ENCODE assay signal across 37 cellular contexts in genomic region chr16:17817943-17818342, GRCh38.
"Had no signal": no experiment of that assay in that cellular context is flagged by ENCODE, and none has a peak within 500 bp of the region (broad histone marks: within the 10 kb centered on the region; RNA-seq: fewer than 3 reads in every experiment).

No MANE protein-coding gene starts in this region.

- H3K4me1 Mint-ChIP-seq: activated CD4-positive, alpha-beta memory T cell treated with anti-CD3 and anti-CD28 coated beads, Interleukin-2, amount 10 ng/mL, durations not matched to agents 7 days and 5 days; activated CD4-positive, alpha-beta T cell treated with anti-CD3 and anti-CD28 coated beads for 36 hours; activated CD4-positive, alpha-beta T cell treated with anti-CD3 and anti-CD28 coated beads, Interleukin-2, amount 10 ng/mL, durations not matched to agents 7 days and 5 days; activated CD8-positive, alpha-beta memory T cell treated with anti-CD3 and anti-CD28 coated beads, Interleukin-2, amount 10 ng/mL, durations not matched to agents 7 days and 5 days; activated naive CD8-positive, alpha-beta T cell treated with anti-CD3 and anti-CD28 coated beads for 36 hours; activated T-helper 17 cell treated with anti-CD3 and anti-CD28 coated beads, Interleukin-2, amount 50 U/mL, for 72 hours had no signal

- FAIRE-seq: astrocyte, TTC549 had no signal

- H3K9me3 ChIP-seq: adrenal gland had no signal

- H3K27me3 Mint-ChIP-seq: activated CD4-positive, alpha-beta memory T cell treated with anti-CD3 and anti-CD28 coated beads, Interleukin-2, amount 10 ng/mL, durations not matched to agents 7 days and 5 days; activated CD4-positive, alpha-beta T cell treated with anti-CD3 and anti-CD28 coated beads, Interleukin-2, amount 10 ng/mL, durations not matched to agents 7 days and 5 days; activated CD8-positive, alpha-beta memory T cell treated with anti-CD3 and anti-CD28 coated beads, Interleukin-2, amount 10 ng/mL, durations not matched to agents 7 days and 5 days had no signal

- H3K27me3 ChIP-seq: adrenal gland, body of pancreas, brain microvascular endothelial cell, breast epithelium had no signal

- H3K27ac ChIP-seq: adrenal gland, body of pancreas, brain microvascular endothelial cell, breast epithelium, VCaP had no signal

- H3K36me3 Mint-ChIP-seq: activated CD8-positive, alpha-beta memory T cell treated with anti-CD3 and anti-CD28 coated beads, Interleukin-2, amount 10 ng/mL, durations not matched to agents 7 days and 5 days had no signal

- H3K36me3 ChIP-seq: adrenal gland, brain microvascular endothelial cell, breast epithelium had no signal

- H3K27ac Mint-ChIP-seq: activated CD4-positive, alpha-beta memory T cell treated with anti-CD3 and anti-CD28 coated beads, Interleukin-2, amount 10 ng/mL, durations not matched to agents 7 days and 5 days; activated CD4-positive, alpha-beta T cell treated with anti-CD3 and anti-CD28 coated beads for 36 hours; activated CD4-positive, alpha-beta T cell treated with anti-CD3 and anti-CD28 coated beads, Interleukin-2, amount 10 ng/mL, durations not matched to agents 7 days and 5 days; activated CD8-positive, alpha-beta memory T cell treated with anti-CD3 and anti-CD28 coated beads, Interleukin-2, amount 10 ng/mL, durations not matched to agents 7 days and 5 days; activated CD8-positive, alpha-beta T cell treated with anti-CD3 and anti-CD28 coated beads, Interleukin-2, amount 10 ng/mL, durations not matched to agents 7 days and 5 days; activated naive CD4-positive, alpha-beta T cell treated with anti-CD3 and anti-CD28 coated beads for 36 hours; activated naive CD4-positive, alpha-beta T cell treated with anti-CD3 and anti-CD28 coated beads, Interleukin-2, amount 50 U/mL, for 72 hours; activated naive CD8-positive, alpha-beta T cell treated with anti-CD3 and anti-CD28 coated beads for 36 hours; activated T-cell treated with anti-CD3 and anti-CD28 coated beads, Interleukin-2, amount 50 U/mL, for 72 hours; activated T-helper 1 cell treated with anti-CD3 and anti-CD28 coated beads, Interleukin-12 subunit alpha, Interleukin-12 subunit beta, Interleukin-2, Interleukin-4 antibody, amounts not matched to agents 30 ng/mL and 10 ng/mL and 1 ng/mL, durations not matched to agents 14 hours and 24 hours and 36 hours; activated T-helper 17 cell treated with anti-CD3 and anti-CD28 coated beads, Interleukin-2, amount 50 U/mL, for 72 hours; T-helper 1 cell treated with Interleukin-12 subunit alpha and Interleukin-12 subunit beta and Interleukin-4 antibody, amounts not matched to agents 30 μg/mL and 1 μg/mL, for 36 hours; T-helper 2 cell treated with Interferon-gamma antibody and Interleukin-4, amounts not matched to agents 5 μg/mL and 100 μg/mL, for 36 hours had no signal

- ATAC-seq: activated CD4-positive, alpha-beta T cell treated with anti-CD3 and anti-CD28 coated beads for 36 hours; activated CD4-positive, CD25-positive, alpha-beta regulatory T cell treated with anti-CD3 and anti-CD28 coated beads, Interleukin-2, amount 50 U/mL, for 24 hours; activated CD8-positive, alpha-beta memory T cell treated with anti-CD3 and anti-CD28 coated beads, Interleukin-2, amount 10 ng/mL, durations not matched to agents 7 days and 5 days; activated CD8-positive, alpha-beta T cell treated with anti-CD3 and anti-CD28 coated beads, Interleukin-2, amount 10 ng/mL, durations not matched to agents 7 days and 5 days; activated naive CD4-positive, alpha-beta T cell treated with anti-CD3 and anti-CD28 coated beads, Interleukin-2, amount 50 U/mL, for 72 hours; activated T-cell treated with anti-CD3 and anti-CD28 coated beads, Interleukin-2, amount 50 U/mL, for 4 hours; activated T-cell treated with anti-CD3 and anti-CD28 coated beads, Interleukin-2, amount 50 U/mL, for 72 hours; activated T-helper 17 cell treated with anti-CD3 and anti-CD28 coated beads, Interleukin-2, amount 50 U/mL, for 72 hours; body of pancreas had no signal

- H3K4me1 ChIP-seq: adrenal gland, body of pancreas, breast epithelium had no signal

- DNase-seq: activated CD4-positive, alpha-beta memory T cell treated with anti-CD3 and anti-CD28 coated beads, Interleukin-2, amount 10 ng/mL, durations not matched to agents 7 days and 5 days; activated CD4-positive, alpha-beta T cell treated with anti-CD3 and anti-CD28 coated beads for 1 hour; activated CD4-positive, alpha-beta T cell treated with anti-CD3 and anti-CD28 coated beads for 36 hours; activated CD4-positive, alpha-beta T cell treated with anti-CD3 and anti-CD28 coated beads for 48 hours; activated CD4-positive, alpha-beta T cell treated with anti-CD3 and anti-CD28 coated beads, Interleukin-2, amount 10 ng/mL, durations not matched to agents 7 days and 5 days; activated CD4-positive, alpha-beta T cell treated with anti-CD3 and anti-CD28 coated beads, Interleukin-2, amount 50 U/mL, for 48 hours; activated CD4-positive, CD25-positive, alpha-beta regulatory T cell; activated CD8-positive, alpha-beta memory T cell treated with anti-CD3 and anti-CD28 coated beads for 24 hours; activated CD8-positive, alpha-beta memory T cell treated with anti-CD3 and anti-CD28 coated beads, Interleukin-2, amount 10 ng/mL, durations not matched to agents 7 days and 5 days; activated CD8-positive, alpha-beta memory T cell treated with anti-CD3 and anti-CD28 coated beads, Interleukin-2, amount 50 U/mL, for 48 hours; activated CD8-positive, alpha-beta T cell treated with anti-CD3 and anti-CD28 coated beads, Interleukin-2, amount 10 ng/mL, durations not matched to agents 7 days and 5 days; activated effector memory CD4-positive, alpha-beta T cell treated with anti-CD3 and anti-CD28 coated beads, Interleukin-2, amount 50 U/mL, for 16 hours; activated gamma-delta T cell treated with Interleukin-2 at 50 U/mL for 16 hours; activated naive CD4-positive, alpha-beta T cell; activated naive CD4-positive, alpha-beta T cell treated with anti-CD3 and anti-CD28 coated beads for 36 hours; activated naive CD4-positive, alpha-beta T cell treated with anti-CD3 and anti-CD28 coated beads, Interleukin-2, amount 50 U/mL, for 16 hours; activated naive CD8-positive, alpha-beta T cell treated with anti-CD3 and anti-CD28 coated beads for 36 hours; activated T-cell treated with anti-CD3 and anti-CD28 coated beads, Interleukin-2, amount 50 U/mL, for 4 hours; activated T-cell treated with anti-CD3 and anti-CD28 coated beads, Interleukin-2, amount 50 U/mL, for 72 hours; adrenal gland; amniotic stem cell; aorta; body of pancreas; brain microvascular endothelial cell; central memory CD4-positive, alpha-beta T cell; T-helper 2 cell; T-helper 9 cell had no signal

- H3K4me3 Mint-ChIP-seq: activated CD4-positive, alpha-beta memory T cell treated with anti-CD3 and anti-CD28 coated beads, Interleukin-2, amount 10 ng/mL, durations not matched to agents 7 days and 5 days; activated CD4-positive, alpha-beta T cell treated with anti-CD3 and anti-CD28 coated beads for 36 hours; activated CD4-positive, alpha-beta T cell treated with anti-CD3 and anti-CD28 coated beads, Interleukin-2, amount 10 ng/mL, durations not matched to agents 7 days and 5 days; activated CD8-positive, alpha-beta memory T cell treated with anti-CD3 and anti-CD28 coated beads, Interleukin-2, amount 10 ng/mL, durations not matched to agents 7 days and 5 days; activated CD8-positive, alpha-beta T cell treated with anti-CD3 and anti-CD28 coated beads, Interleukin-2, amount 10 ng/mL, durations not matched to agents 7 days and 5 days; activated naive CD4-positive, alpha-beta T cell treated with anti-CD3 and anti-CD28 coated beads for 36 hours; activated naive CD8-positive, alpha-beta T cell treated with anti-CD3 and anti-CD28 coated beads for 36 hours; activated T-cell treated with anti-CD3 and anti-CD28 coated beads, Interleukin-2, amount 50 U/mL, for 4 hours; activated T-cell treated with anti-CD3 and anti-CD28 coated beads, Interleukin-2, amount 50 U/mL, for 72 hours; activated T-helper 1 cell treated with anti-CD3 and anti-CD28 coated beads, Interleukin-12 subunit alpha, Interleukin-12 subunit beta, Interleukin-2, Interleukin-4 antibody, amounts not matched to agents 30 ng/mL and 10 ng/mL and 1 ng/mL, durations not matched to agents 14 hours and 24 hours and 36 hours; activated T-helper 17 cell treated with anti-CD3 and anti-CD28 coated beads, Interleukin-2, amount 50 U/mL, for 72 hours; T-helper 1 cell treated with Interleukin-12 subunit alpha and Interleukin-12 subunit beta and Interleukin-4 antibody, amounts not matched to agents 30 μg/mL and 1 μg/mL, for 36 hours; T-helper 2 cell treated with Interferon-gamma antibody and Interleukin-4, amounts not matched to agents 5 μg/mL and 100 μg/mL, for 36 hours had no signal

- H3K9me3 Mint-ChIP-seq: activated T-helper 17 cell treated with anti-CD3 and anti-CD28 coated beads, Interleukin-2, amount 50 U/mL, for 72 hours had no signal

- H3K4me3 ChIP-seq: adrenal gland, body of pancreas, breast epithelium had no signal
